ENCODE assay signal across 8 cellular contexts in the genomic region with DNA sequence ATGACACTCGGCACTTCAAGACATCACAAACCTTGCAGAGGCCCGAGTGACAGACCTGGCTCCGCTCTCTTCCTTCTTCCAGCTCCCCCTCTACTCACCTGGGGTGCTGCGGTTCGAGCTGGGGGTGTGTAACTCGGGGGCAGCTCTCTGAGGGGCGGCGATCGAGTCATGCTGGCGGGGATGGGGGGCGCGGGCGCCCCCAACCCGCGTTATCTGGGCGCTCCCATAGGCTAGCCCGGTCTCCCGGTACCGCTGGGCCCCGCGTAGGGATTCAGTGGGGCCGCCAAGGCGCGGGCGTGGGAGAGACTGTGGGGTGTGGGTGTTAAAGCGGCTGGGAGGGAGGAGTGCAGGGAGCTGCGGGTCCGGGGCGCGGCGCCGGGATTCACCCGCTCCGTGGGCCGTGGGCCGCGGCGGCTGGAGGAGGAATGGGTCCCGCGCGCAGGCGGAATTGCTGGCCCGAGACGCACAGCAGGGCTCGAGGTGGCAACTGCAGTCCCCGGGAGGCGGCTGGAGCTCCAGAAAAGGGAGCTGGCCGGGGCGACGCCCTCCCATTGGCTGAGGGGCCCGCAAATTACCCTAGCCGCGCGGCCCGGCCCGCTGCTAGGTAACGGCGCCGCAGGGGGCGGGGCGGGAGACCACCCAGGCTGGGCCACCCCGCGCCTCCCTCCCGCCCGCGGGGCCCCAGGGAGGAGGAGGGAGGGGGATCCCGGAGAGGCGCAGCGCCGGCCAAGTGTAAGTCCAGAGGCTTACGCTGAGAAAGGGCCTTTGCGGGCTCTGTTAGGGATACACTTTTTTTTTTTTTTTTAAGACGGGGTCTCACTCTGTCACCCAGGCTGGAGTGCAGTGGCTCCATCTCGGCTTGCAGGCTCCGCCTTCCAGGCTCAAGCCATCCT. TPM values are rescaled to one million over a fixed set of nuclear protein-coding genes. Genes with fewer than 3 reads are reported as not detected.
DNase-seq lines count a peak whose midpoint lies in the region; ATAC-seq and TF ChIP-seq lines count a peak whose summit lies in the region.

Gene PTCH2 (minus strand): TSS at position 491 of the 893 bp plus-strand sequence. CDS start 321 bp downstream, at position 170.

- H3K79me2 ChIP-seq in fibroblast of lung (ENCODE audit: control insufficient read depth, insufficient read depth, low read length) = no peaks in the 10 kb centered on the region

- CTCF ChIA-PET in activated CD4-positive, alpha-beta T cell treated with anti-CD3 and anti-CD28 coated beads for 36 hours (lab: Charles Lee) = interaction anchor here (0.5 kb wide), 1 partner anchor 24 kb away, joined by 3 read pairs; no protein-coding TSS in a partner anchor

- H3K4me3 ChIP-seq in fibroblast of lung (replicated peaks in 1 of 4; ENCODE audit: control extremely low read depth in 1 of 4, insufficient read depth in 1 of 4, low read depth in 3 of 4, low read length in 4 of 4) (peak within 1 kb of the TSS; percentile 45 to 68 (median 59)), muscle layer of duodenum (ENCODE audit: low read depth in 1 of 2, low read length in 2 of 2) (peak within 1 kb of the TSS; percentile 26 to 68), vagina (peak within 1 kb of the TSS; percentile 49 to 50)

- POLR2A ChIA-PET in activated CD4-positive, alpha-beta T cell treated with anti-CD3 and anti-CD28 coated beads for 36 hours (lab: Charles Lee) = interaction anchor here (0.6 to 0.8 kb wide), 2 partner anchors 24 to 46 kb away, joined by 5 to 6 read pairs; no protein-coding TSS in a partner anchor

- H3K36me3 ChIP-seq in fibroblast of lung (ENCODE audit: control insufficient read depth, insufficient read depth, low read length) = no peaks in the 10 kb centered on the region
- no peaks in the 10 kb centered on the region for H3K36me3 ChIP-seq in muscle layer of duodenum (ENCODE audit: control insufficient read depth in 1 of 2, insufficient read depth in 2 of 2, low read length in 2 of 2)
- H3K36me3 ChIP-seq in vagina = no peaks in the 10 kb centered on the region

- H3K27me3 Mint-ChIP-seq in activated CD4-positive, alpha-beta T cell treated with anti-CD3 and anti-CD28 coated beads for 36 hours = peaks cover 18% of the 10 kb centered on the region

- peak within 1 kb of the TSS; percentile 49 for H2AFZ ChIP-seq in fibroblast of lung (ENCODE audit: low read length)

- no peaks in the 10 kb centered on the region for H4K20me1 ChIP-seq in fibroblast of lung (ENCODE audit: control insufficient read depth, extremely low read depth, insufficient read depth, low read length)

- peaks cover 4% of the 10 kb centered on the region for H3K36me3 Mint-ChIP-seq in activated CD4-positive, alpha-beta T cell treated with anti-CD3 and anti-CD28 coated beads for 36 hours (ENCODE audit: low read depth)

- H3K4me1 ChIP-seq in fibroblast of lung (ENCODE audit: control insufficient read depth, extremely low read depth, insufficient read depth, low read length) = no peaks in the 10 kb centered on the region
- peaks cover 0 to under 1% of the 10 kb centered on the region in 2 donors for H3K4me1 ChIP-seq in muscle layer of duodenum (ENCODE audit: control insufficient read depth in 1 of 2, insufficient read depth in 2 of 2, low read length in 2 of 2)
- peaks cover 8% of the 10 kb centered on the region for H3K4me1 ChIP-seq in vagina

- no peaks in the 10 kb centered on the region for H3K9me3 Mint-ChIP-seq in activated CD4-positive, alpha-beta T cell treated with anti-CD3 and anti-CD28 coated beads for 36 hours (ENCODE audit: low read depth)

- no peak within 1 kb of the TSS for H3K27ac ChIP-seq in fibroblast of lung (ENCODE audit: insufficient read depth, low read length)
- no peak within 1 kb of the TSS for H3K27ac ChIP-seq in muscle layer of duodenum (ENCODE audit: low read length)
- peak within 1 kb of the TSS; percentile 53 for H3K27ac ChIP-seq in vagina

- H3K4me2 ChIP-seq in fibroblast of lung (ENCODE audit: extremely low read depth, insufficient read depth, low read length) = peak within 1 kb of the TSS; percentile 93

- DNase-seq in activated CD4-positive, alpha-beta T cell treated with anti-CD3 and anti-CD28 coated beads for 36 hours = peak; percentile 26
- no peak for DNase-seq in activated CD4-positive, alpha-beta T cell treated with anti-CD3 and anti-CD28 coated beads for 1 hour
- DNase-seq in NCI-H1694 (lab: John Stamatoyannopoulos, UW) (peak; percentile 60), fibroblast of lung (ENCODE audit: low read depth in 2 of 2) (peak; percentile 66 to 71), vagina (ENCODE audit: extremely low spot score in 2 of 2) (no peak)
- peak; percentile 37 for DNase-seq in activated CD8-positive, alpha-beta memory T cell treated with anti-CD3 and anti-CD28 coated beads, Interleukin-2, amount 50 U/mL, for 4 hours

- intact Hi-C loops in activated CD4-positive, alpha-beta T cell treated with anti-CD3 and anti-CD28 coated beads for 36 hours (cut with DNase I, micrococcal nuclease) = no loop called here
- intact Hi-C loops in vagina (cut with DNase I) = no loop called here

- H3K9me3 ChIP-seq in fibroblast of lung (ENCODE audit: control insufficient read depth, insufficient read depth, low read depth, low read length) = no peaks in the 10 kb centered on the region
- no peaks in the 10 kb centered on the region for H3K9me3 ChIP-seq in muscle layer of duodenum (ENCODE audit: control insufficient read depth in 1 of 2, low read length in 2 of 2)
- no peaks in the 10 kb centered on the region for H3K9me3 ChIP-seq in vagina

- H3K9ac ChIP-seq in fibroblast of lung (ENCODE audit: insufficient read depth, low read length) = peak within 1 kb of the TSS; percentile 59

- ATAC-seq in activated CD4-positive, alpha-beta T cell treated with anti-CD3 and anti-CD28 coated beads for 36 hours = peak; percentile 57
- no peak for ATAC-seq in GM18519 (IDR thresholded peaks at IDR 0.05; ENCODE audit: low FRiP score, unreplicated experiment)

- no peak within 1 kb of the TSS for H3K4me3 Mint-ChIP-seq in activated CD4-positive, alpha-beta T cell treated with anti-CD3 and anti-CD28 coated beads for 36 hours

- H3K27ac Mint-ChIP-seq in activated CD4-positive, alpha-beta T cell treated with anti-CD3 and anti-CD28 coated beads for 36 hours = no peak within 1 kb of the TSS

- H3K4me1 Mint-ChIP-seq in activated CD4-positive, alpha-beta T cell treated with anti-CD3 and anti-CD28 coated beads for 36 hours = no peaks in the 10 kb centered on the region

- no peak for TF ChIP-seq POLR2A in vagina (IDR thresholded peaks at IDR 0.05)

- H3K27me3 ChIP-seq in fibroblast of lung (ENCODE audit: control insufficient read depth, insufficient read depth, low read length) (no peaks in the 10 kb centered on the region), muscle layer of duodenum (ENCODE audit: low read depth, low read length) (no peaks in the 10 kb centered on the region), vagina (no peaks in the 10 kb centered on the region)

- TF ChIP-seq CTCF in fibroblast of lung (conservative IDR thresholded peaks at IDR 0.05 in 1 of 2, IDR thresholded peaks at IDR 0.05 in 1 of 2; ENCODE audit: low read depth in 1 of 2, low read length in 2 of 2) = no peak
- TF ChIP-seq CTCF in vagina (IDR thresholded peaks at IDR 0.05) = no peak

RNA-seq across cellular contexts. Expression of gene PTCH2, which starts in this region (rescaled TPM):
- total RNA-seq in activated CD4-positive, alpha-beta T cell treated with anti-CD3 and anti-CD28 coated beads for 36 hours = under 1 TPM; 0.37 to 0.69 TPM
- 0.50 TPM in 1 of 2 replicates, not detected in the other for total RNA-seq in fibroblast of lung
- polyA plus RNA-seq in fibroblast of lung = 0.15 and 0.23 TPM in 2 replicates
- 0.31 and 0.44 TPM in 2 replicates for polyA plus RNA-seq in fibroblast of lung (2012)
- 0.20 and 0.63 TPM in 2 replicates for polyA minus RNA-seq in fibroblast of lung (ENCODE audit: low replicate concordance)
- total RNA-seq in vagina = 0.98 TPM

Comparison
In these comparisons a context has a peak if more than half of its experiments do, and no peak if none do; other contexts are left out.
1. Peak in DNase-seq and ATAC-seq in activated CD4-positive, alpha-beta T cell treated with anti-CD3 and anti-CD28 coated beads for 36 hours; RNA of the gene not detected or under 1 TPM.
2. Peak in DNase-seq, H3K4me3 ChIP-seq, H3K9ac ChIP-seq and H3K4me2 ChIP-seq in fibroblast of lung; RNA of the gene not detected or under 1 TPM.
3. DNase-seq: peak in NCI-H1694 (single experiment) and activated CD8-positive, alpha-beta memory T cell treated with anti-CD3 and anti-CD28 coated beads, Interleukin-2, amount 50 U/mL, for 4 hours (single experiment); none in activated CD4-positive, alpha-beta T cell treated with anti-CD3 and anti-CD28 coated beads for 1 hour (single experiment) and vagina (0 of 2).
4. Peak in every context shown above with its lines, with median percentiles within 50 percentile points of each other: H3K4me3 ChIP-seq.